1 cellular context compared by ENCODE assay signal in the genomic region with DNA sequence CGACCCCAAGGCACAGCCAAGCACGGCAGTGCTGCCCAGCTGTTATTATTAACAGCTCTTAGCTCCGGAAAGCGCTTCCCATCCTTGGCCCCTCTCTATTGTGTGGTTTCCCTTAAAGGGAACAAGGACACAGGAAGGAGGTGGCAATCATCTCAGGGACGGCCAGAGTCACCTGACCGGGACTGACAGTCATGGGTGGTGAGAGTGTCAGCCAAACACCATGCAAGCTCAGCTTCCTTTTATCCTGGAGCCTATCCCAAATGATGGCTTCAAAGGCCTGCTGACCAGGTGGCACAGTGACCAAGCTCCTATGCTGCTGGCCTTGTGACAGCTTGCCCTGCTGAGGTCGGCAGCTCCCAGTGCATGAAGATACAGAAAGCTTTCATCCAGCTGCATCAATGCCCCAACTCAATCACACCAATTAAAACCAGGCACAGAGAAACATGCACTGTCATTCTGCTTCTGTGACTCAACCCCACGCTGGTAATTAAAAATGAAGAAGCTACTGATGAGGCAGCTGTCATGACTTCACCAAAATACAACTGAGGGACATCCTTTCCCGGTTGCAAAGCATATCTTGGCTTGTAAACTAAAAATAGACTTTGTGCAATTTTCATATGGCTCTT.
A peak's percentile ranks its signal among the peaks of the same experiment; 100 is the strongest.
TF ChIP-seq lines count a peak whose summit lies in the region.

No MANE protein-coding gene starts in this region.

TF ChIP-seq in K562, 482 proteins besides CTCF, POLR2A, EP300 and RAD21 (continued from another document):
- TF ChIP-seq, protein P1, sequence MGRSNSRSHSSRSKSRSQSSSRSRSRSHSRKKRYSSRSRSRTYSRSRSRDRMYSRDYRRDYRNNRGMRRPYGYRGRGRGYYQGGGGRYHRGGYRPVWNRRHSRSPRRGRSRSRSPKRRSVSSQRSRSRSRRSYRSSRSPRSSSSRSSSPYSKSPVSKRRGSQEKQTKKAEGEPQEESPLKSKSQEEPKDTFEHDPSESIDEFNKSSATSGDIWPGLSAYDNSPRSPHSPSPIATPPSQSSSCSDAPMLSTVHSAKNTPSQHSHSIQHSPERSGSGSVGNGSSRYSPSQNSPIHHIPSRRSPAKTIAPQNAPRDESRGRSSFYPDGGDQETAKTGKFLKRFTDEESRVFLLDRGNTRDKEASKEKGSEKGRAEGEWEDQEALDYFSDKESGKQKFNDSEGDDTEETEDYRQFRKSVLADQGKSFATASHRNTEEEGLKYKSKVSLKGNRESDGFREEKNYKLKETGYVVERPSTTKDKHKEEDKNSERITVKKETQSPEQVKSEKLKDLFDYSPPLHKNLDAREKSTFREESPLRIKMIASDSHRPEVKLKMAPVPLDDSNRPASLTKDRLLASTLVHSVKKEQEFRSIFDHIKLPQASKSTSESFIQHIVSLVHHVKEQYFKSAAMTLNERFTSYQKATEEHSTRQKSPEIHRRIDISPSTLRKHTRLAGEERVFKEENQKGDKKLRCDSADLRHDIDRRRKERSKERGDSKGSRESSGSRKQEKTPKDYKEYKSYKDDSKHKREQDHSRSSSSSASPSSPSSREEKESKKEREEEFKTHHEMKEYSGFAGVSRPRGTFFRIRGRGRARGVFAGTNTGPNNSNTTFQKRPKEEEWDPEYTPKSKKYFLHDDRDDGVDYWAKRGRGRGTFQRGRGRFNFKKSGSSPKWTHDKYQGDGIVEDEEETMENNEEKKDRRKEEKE (IDR thresholded peaks at IDR 0.05; ENCODE audit: borderline replicate concordance in 1 of 2, control insufficient read depth in 1 of 2, low read depth in 2 of 2, low read length in 1 of 2): no peak
- TF ChIP-seq NRF1 (conservative IDR thresholded peaks at IDR 0.05 in 1 of 2, IDR thresholded peaks at IDR 0.05 in 1 of 2) (0 out of 4 replicates have a peak, but pooled peaks of 1 of the 2 experiments have one; percentile 20), FOXA3 (CRISPR knock-in tag; conservative IDR thresholded peaks at IDR 0.05 in 1 of 2, IDR thresholded peaks at IDR 0.05 in 1 of 2) (no peak), TAF1 (IDR thresholded peaks at IDR 0.05; ENCODE audit: control insufficient read depth, extremely low read depth, insufficient read depth, low read length, severe bottlenecking) (no peak), ZNF316 (IDR thresholded peaks at IDR 0.05) (peak; percentile 93), BHLHE40 (IDR thresholded peaks at IDR 0.05; ENCODE audit: low read length) (peak; percentile 62), AFF1 (IDR thresholded peaks at IDR 0.05; ENCODE audit: low read depth in 1 of 2, partially characterized antibody in 2 of 2) (no peak), MAFK (IDR thresholded peaks at IDR 0.05; ENCODE audit: low read length) (peak; percentile 77), GTF2F1 (IDR thresholded peaks at IDR 0.05; ENCODE audit: low read depth, low read length) (no peak), ZNF143 (CRISPR knock-in tag; IDR thresholded peaks at IDR 0.05) (no peak), HNRNPL (IDR thresholded peaks at IDR 0.05; ENCODE audit: low read depth, low read length) (no peak), CBX1 (IDR thresholded peaks at IDR 0.05; ENCODE audit: low read depth) (no peak), ZNF134 (CRISPR knock-in tag; conservative IDR thresholded peaks at IDR 0.05) (no peak), CBFA2T3 (IDR thresholded peaks at IDR 0.05) (peak; percentile 51), BMI1 (IDR thresholded peaks at IDR 0.05; ENCODE audit: low read length) (no peak), CHAMP1 (IDR thresholded peaks at IDR 0.05) (no peak), TOE1 (IDR thresholded peaks at IDR 0.05; ENCODE audit: borderline replicate concordance) (peak; percentile 49; the same call in 1 of the 2 replicates), TOE1 (CRISPR knock-in tag; IDR thresholded peaks at IDR 0.05; ENCODE audit: borderline replicate concordance, low read depth) (no peak), XRCC3 (IDR thresholded peaks at IDR 0.05) (no peak), ID3 (CRISPR knock-in tag; IDR thresholded peaks at IDR 0.05) (no peak), ID3 (tag; IDR thresholded peaks at IDR 0.05) (no peak), ZNF324 (CRISPR knock-in tag; IDR thresholded peaks at IDR 0.05) (no peak), ZNF263 (CRISPR knock-in tag; IDR thresholded peaks at IDR 0.05; ENCODE audit: borderline replicate concordance) (no peak), ZNF384 (IDR thresholded peaks at IDR 0.05; ENCODE audit: low read depth, low read length) (no peak), MEF2D (tag; conservative IDR thresholded peaks at IDR 0.05; ENCODE audit: low read depth) (peak; percentile 71; the same call in 1 of the 2 replicates)
